8 cellular contexts compared by ENCODE assay signal in genomic region chr15:90929709-90930019, GRCh38. TPM values are rescaled to one million over a fixed set of nuclear protein-coding genes. Genes with fewer than 3 reads are reported as not detected.
DNase-seq lines count a peak whose midpoint lies in the region; ATAC-seq and TF ChIP-seq lines count a peak whose summit lies in the region.

No MANE protein-coding gene starts in this region.

- no peak overlapping the region for H3K4me2 ChIP-seq in smooth muscle cell

- H3K9me3 ChIP-seq in smooth muscle cell (replicated peaks; ENCODE audit: low read depth) = no peaks in the 10 kb centered on the region

- peak; percentile 45 for DNase-seq in DMS 273 (lab: John Stamatoyannopoulos, UW; ENCODE audit: unreplicated experiment)
- DNase-seq in DMS 273 treated with DMSO at 0.1 percent for 48 hours (lab: John Stamatoyannopoulos, UW) = no peak
- DNase-seq in fibroblast of villous mesenchyme (ENCODE audit: low read depth) = no peak
- no peak for DNase-seq in stimulated activated naive CD8-positive, alpha-beta T cell treated with anti-CD3 and anti-CD28 coated beads, Interleukin-15, amount 100 ng/mL, for 72 hours
- no peak for DNase-seq in smooth muscle cell (lab: John Stamatoyannopoulos, UW; ENCODE audit: unreplicated experiment)
- no peak for DNase-seq in retina

- H3K27ac Mint-ChIP-seq in stimulated activated naive CD8-positive, alpha-beta T cell treated with anti-CD3 and anti-CD28 coated beads, Interleukin-15, amount 100 ng/mL, for 72 hours = peak overlapping the region; percentile 97 to 98

- no peaks in the 10 kb centered on the region for H3K27me3 ChIP-seq in smooth muscle cell (ENCODE audit: low read depth)

- H3K4me1 Mint-ChIP-seq in stimulated activated naive CD8-positive, alpha-beta T cell treated with anti-CD3 and anti-CD28 coated beads, Interleukin-15, amount 100 ng/mL, for 72 hours = peaks cover 47% of the 10 kb centered on the region

- no peaks in the 10 kb centered on the region for H3K9me3 Mint-ChIP-seq in stimulated activated naive CD8-positive, alpha-beta T cell treated with anti-CD3 and anti-CD28 coated beads, Interleukin-15, amount 100 ng/mL, for 72 hours

- H3F3A ChIP-seq in smooth muscle cell (ENCODE audit: low read depth) = peaks cover 4% of the 10 kb centered on the region

- H3K4me1 ChIP-seq in smooth muscle cell (ENCODE audit: low read depth) = no peaks in the 10 kb centered on the region

- no peaks in the 10 kb centered on the region for H4K20me1 ChIP-seq in smooth muscle cell (ENCODE audit: low read depth)

- ATAC-seq in stimulated activated naive CD8-positive, alpha-beta T cell treated with anti-CD3 and anti-CD28 coated beads, Interleukin-15, amount 100 ng/mL, for 72 hours = peak; percentile 0
- ATAC-seq in HG02870 (IDR thresholded peaks at IDR 0.05; ENCODE audit: unreplicated experiment) = no peak

- H3K27ac ChIP-seq in smooth muscle cell (ENCODE audit: low read depth) = no peak overlapping the region

- TF ChIP-seq CTCF in WI38 (IDR thresholded peaks at IDR 0.05; ENCODE audit: low read depth, low read length) = no peak
- TF ChIP-seq CTCF in fibroblast of villous mesenchyme (IDR thresholded peaks at IDR 0.05; ENCODE audit: insufficient read depth, low read depth, low read length) = no peak
- no peak for TF ChIP-seq CTCF in smooth muscle cell (IDR thresholded peaks at IDR 0.05; ENCODE audit: borderline replicate concordance, insufficient read depth, poor library complexity, severe bottlenecking)

- H3K9ac ChIP-seq in smooth muscle cell (ENCODE audit: low read depth) = no peak overlapping the region

- H3K4me3 Mint-ChIP-seq in stimulated activated naive CD8-positive, alpha-beta T cell treated with anti-CD3 and anti-CD28 coated beads, Interleukin-15, amount 100 ng/mL, for 72 hours = peak overlapping the region; percentile 97 to 100

- 96% methylated on average over 9 of the region's 9 CpGs for whole genome bisulfite sequencing in smooth muscle cell (ENCODE audit: low lambda C conversion rate)

- no peak overlapping the region for H2AFZ ChIP-seq in smooth muscle cell (ENCODE audit: low read depth)

- H3K4me3 ChIP-seq in WI38 (ENCODE audit: low read depth, low read length) = peak overlapping the region; percentile 54
- H3K4me3 ChIP-seq in fibroblast of villous mesenchyme (ENCODE audit: low read depth, low read length) = peak overlapping the region; percentile 71
- no peak overlapping the region for H3K4me3 ChIP-seq in smooth muscle cell

- H3K79me2 ChIP-seq in smooth muscle cell (ENCODE audit: low read depth) = no peaks in the 10 kb centered on the region

- H3K27me3 Mint-ChIP-seq in stimulated activated naive CD8-positive, alpha-beta T cell treated with anti-CD3 and anti-CD28 coated beads, Interleukin-15, amount 100 ng/mL, for 72 hours = no peaks in the 10 kb centered on the region

- H3K36me3 ChIP-seq in smooth muscle cell (ENCODE audit: low read depth) = no peaks in the 10 kb centered on the region

RNA-seq across cellular contexts. Expression of gene HDDC3, which starts 2.7 kb away (rescaled TPM):
- total RNA-seq in fibroblast of villous mesenchyme = 9.5 and 10.3 TPM in 2 replicates
- total RNA-seq in smooth muscle cell = 10.0 and 16.0 TPM in 2 replicates
- polyA plus RNA-seq in smooth muscle cell = 15.5 and 16.3 TPM in 2 replicates

RNA-seq across cellular contexts. Expression of gene UNC45A, which starts 5.4 kb away (rescaled TPM):
- total RNA-seq in fibroblast of villous mesenchyme (65.1 and 69.1 TPM in 2 replicates), smooth muscle cell (43.6 and 57.5 TPM in 2 replicates)
- 66.6 and 68.4 TPM in 2 replicates for polyA plus RNA-seq in smooth muscle cell

RNA-seq across cellular contexts. Expression of gene RCCD1, which starts 25.0 kb away (rescaled TPM):
- total RNA-seq in fibroblast of villous mesenchyme (12.9 and 14.7 TPM in 2 replicates), smooth muscle cell (4.4 and 5.8 TPM in 2 replicates)
- polyA plus RNA-seq in smooth muscle cell = 9.2 and 14.8 TPM in 2 replicates

RNA-seq across cellular contexts. Expression of gene MAN2A2, which starts 26.6 kb away (rescaled TPM):
- total RNA-seq in fibroblast of villous mesenchyme (11.9 and 15.1 TPM in 2 replicates), smooth muscle cell (7.1 and 11.0 TPM in 2 replicates)
- 9.7 and 15.3 TPM in 2 replicates for polyA plus RNA-seq in smooth muscle cell

RNA-seq across cellular contexts. Expression of gene FES, which starts 45.4 kb away (rescaled TPM):
- total RNA-seq in fibroblast of villous mesenchyme (17.3 and 26.1 TPM in 2 replicates), smooth muscle cell (4.9 and 6.3 TPM in 2 replicates)
- polyA plus RNA-seq in smooth muscle cell = 6.2 and 8.2 TPM in 2 replicates
